Comparison of ENCODE assay signal across 18 cellular contexts in genomic region chr22:17307566-17307965, GRCh38.
"Had no signal": no experiment of that assay in that cellular context is flagged by ENCODE, and none has a peak within 500 bp of the region (broad histone marks: within the 10 kb centered on the region; RNA-seq: fewer than 3 reads in every experiment).

No MANE protein-coding gene starts in this region.

- H3K27me3 ChIP-seq: ascending aorta, breast epithelium, heart right ventricle, left lung, uterus had no signal

- H3K4me3 ChIP-seq: ascending aorta, breast epithelium, heart right ventricle, left lung, mucosa of descending colon, uterus had no signal

- ATAC-seq: effector memory CD8-positive, alpha-beta T cell; heart right ventricle; left lung; mucosa of descending colon; naive thymus-derived CD4-positive, alpha-beta T cell had no signal

- H3K27me3 Mint-ChIP-seq: activated B cell treated with CpG ODN at 0.5 μM for 24 hours had no signal

- H3K4me3 Mint-ChIP-seq: activated B cell treated with CpG ODN at 0.5 μM for 24 hours; activated CD4-positive, alpha-beta T cell treated with anti-CD3 and anti-CD28 coated beads, Interleukin-2, amount 10 ng/mL, durations not matched to agents 24 days and 14 days; activated naive CD4-positive, alpha-beta T cell treated with anti-CD3 and anti-CD28 coated beads for 36 hours; effector memory CD8-positive, alpha-beta T cell; naive thymus-derived CD4-positive, alpha-beta T cell; T-helper 1 cell treated with Interleukin-12 subunit alpha and Interleukin-12 subunit beta and Interleukin-4 antibody, amounts not matched to agents 30 μg/mL and 1 μg/mL, for 36 hours had no signal

- H3K4me1 ChIP-seq: ascending aorta, breast epithelium, heart right ventricle, left lung, uterus had no signal

- H3K27ac ChIP-seq: ascending aorta, breast epithelium, heart right ventricle, left lung, uterus had no signal

- H3K9me3 Mint-ChIP-seq: activated B cell treated with CpG ODN at 0.5 μM for 24 hours; activated CD4-positive, alpha-beta T cell treated with anti-CD3 and anti-CD28 coated beads, Interleukin-2, amount 10 ng/mL, durations not matched to agents 24 days and 14 days; activated naive CD4-positive, alpha-beta T cell treated with anti-CD3 and anti-CD28 coated beads for 36 hours; effector memory CD8-positive, alpha-beta T cell; naive thymus-derived CD4-positive, alpha-beta T cell; T-helper 1 cell treated with Interleukin-12 subunit alpha and Interleukin-12 subunit beta and Interleukin-4 antibody, amounts not matched to agents 30 μg/mL and 1 μg/mL, for 36 hours had no signal

- DNase-seq: activated B cell treated with CpG ODN at 0.5 μM for 24 hours; activated CD4-positive, alpha-beta T cell treated with anti-CD3 and anti-CD28 coated beads, Interleukin-2, amount 10 ng/mL, durations not matched to agents 24 days and 14 days; activated naive CD4-positive, alpha-beta T cell treated with anti-CD3 and anti-CD28 coated beads for 36 hours; activated T-cell treated with anti-CD3 and anti-CD28 coated beads for 4 hours; dermis blood vessel endothelial cell; effector memory CD8-positive, alpha-beta T cell; heart right ventricle; left lung; mammary epithelial cell; mucosa of descending colon; naive thymus-derived CD4-positive, alpha-beta T cell; nucleus accumbens; stimulated activated CD4-positive, alpha-beta T cell treated with anti-CD3 and anti-CD28 coated beads, Interleukin-12 subunit alpha, Interleukin-12 subunit beta, amount 100 ng/mL, for 4 hours; stimulated activated CD4-positive, alpha-beta T cell treated with anti-CD3 and anti-CD28 coated beads, Interleukin-2, amount 100 ng/mL, for 24 hours; uterus had no signal

- H3K36me3 ChIP-seq: ascending aorta, breast epithelium, heart right ventricle, left lung, uterus had no signal

- H3K9me3 ChIP-seq: ascending aorta, breast epithelium, heart right ventricle, left lung, mucosa of descending colon, uterus had no signal

- H3K27ac Mint-ChIP-seq: activated B cell treated with CpG ODN at 0.5 μM for 24 hours; activated naive CD4-positive, alpha-beta T cell treated with anti-CD3 and anti-CD28 coated beads for 36 hours had no signal
